ENCODE assay signal across 17 cellular contexts in genomic region chr5:115456539-115456938, GRCh38.
A peak's percentile ranks its signal among the peaks of the same experiment; 100 is the strongest.
DNase-seq lines count a peak whose midpoint lies in the region; ATAC-seq and TF ChIP-seq lines count a peak whose summit lies in the region.
"Had no signal": no experiment of that assay in that cellular context is flagged by ENCODE, and none has a peak within 500 bp of the region (broad histone marks: within the 10 kb centered on the region; RNA-seq: fewer than 3 reads in every experiment).

No MANE protein-coding gene starts in this region.

- no peaks in the 10 kb centered on the region for H3K36me3 Mint-ChIP-seq in GM23338 (ENCODE audit: low read depth)
- no peaks in the 10 kb centered on the region for H3K36me3 Mint-ChIP-seq in activated CD4-positive, alpha-beta memory T cell treated with anti-CD3 and anti-CD28 coated beads, Interleukin-2, amount 10 ng/mL, durations not matched to agents 7 days and 5 days (ENCODE audit: low read depth)
- no peaks in the 10 kb centered on the region for H3K36me3 Mint-ChIP-seq in CD8-positive, alpha-beta memory T cell

- peak overlapping the region; percentile 56; the same call in 1 of the 2 replicates for H2AFZ ChIP-seq in GM23338

- H3K9me3 Mint-ChIP-seq in GM23338 = no peaks in the 10 kb centered on the region
- H3K9me3 Mint-ChIP-seq in activated CD4-positive, alpha-beta memory T cell treated with anti-CD3 and anti-CD28 coated beads, Interleukin-2, amount 10 ng/mL, durations not matched to agents 7 days and 5 days = no peaks in the 10 kb centered on the region
- H3K9me3 Mint-ChIP-seq in CD8-positive, alpha-beta memory T cell = no peaks in the 10 kb centered on the region
- H3K9me3 Mint-ChIP-seq: IgD-negative memory B cell had no signal

- H3K27ac ChIP-seq in GM23338 (ENCODE audit: low read depth) (no peak overlapping the region), body of pancreas (peak overlapping the region; percentile 39 to 93 (median 88)), gastrocnemius medialis (peak overlapping the region in 3 of 4 donors; percentile 3 to 86 (median 80))
- H3K27ac ChIP-seq in CD8-positive, alpha-beta memory T cell (ENCODE audit: low read depth, low read length) = no peak overlapping the region
- H3K27ac ChIP-seq: C4-2B, SJCRH30 had no signal

- no peaks in the 10 kb centered on the region for H3K27me3 ChIP-seq in GM23338 (ENCODE audit: insufficient read depth)
- no peaks in the 10 kb centered on the region for H3K27me3 ChIP-seq in body of pancreas
- H3K27me3 ChIP-seq in gastrocnemius medialis = no peaks in the 10 kb centered on the region
- no peaks in the 10 kb centered on the region for H3K27me3 ChIP-seq in CD8-positive, alpha-beta memory T cell (ENCODE audit: insufficient read depth, low read length, poor library complexity, severe bottlenecking)
- H3K27me3 ChIP-seq: SJCRH30 had no signal

- TF ChIP-seq POLR2A in body of pancreas (IDR thresholded peaks at IDR 0.05) (no peak), gastrocnemius medialis (IDR thresholded peaks at IDR 0.05) (no peak)

- no peak for TF ChIP-seq CTCF in GM23338 (conservative IDR thresholded peaks at IDR 0.05; ENCODE audit: low read depth in 2 of 2)
- no peak for TF ChIP-seq CTCF in body of pancreas (IDR thresholded peaks at IDR 0.05)
- TF ChIP-seq CTCF in gastrocnemius medialis (IDR thresholded peaks at IDR 0.05 in 4 of 5, conservative IDR thresholded peaks at IDR 0.05 in 1 of 5) = no peak

- no peak; the same call in 2 of the 3 replicates for ATAC-seq in GM23338
- no peak for ATAC-seq in body of pancreas
- ATAC-seq in left colon = peak; percentile 54
- ATAC-seq in gastrocnemius medialis = no peak

- intact Hi-C loops in body of pancreas (cut with DNase I) = no loop called here
- intact Hi-C loops in left colon (cut with DNase I, micrococcal nuclease) = no loop called here
- intact Hi-C loops in gastrocnemius medialis (cut with DNase I; ENCODE audit: low total_unique reads) = no loop called here

- 39 to 63% methylated on average over 6 of the region's 6 CpGs for WGBS in body of pancreas, 2 donors

- no peaks in the 10 kb centered on the region; the same call in 1 of the 3 replicates for H3K4me1 Mint-ChIP-seq in GM23338
- no peaks in the 10 kb centered on the region for H3K4me1 Mint-ChIP-seq in activated CD4-positive, alpha-beta memory T cell treated with anti-CD3 and anti-CD28 coated beads, Interleukin-2, amount 10 ng/mL, durations not matched to agents 7 days and 5 days
- no peaks in the 10 kb centered on the region for H3K4me1 Mint-ChIP-seq in CD8-positive, alpha-beta memory T cell
- H3K4me1 Mint-ChIP-seq: IgD-negative memory B cell had no signal

- H3K27me3 Mint-ChIP-seq in GM23338 (ENCODE audit: insufficient read depth, low read depth, poor library complexity) = peaks cover 2% of the 10 kb centered on the region
- peaks cover 6% of the 10 kb centered on the region for H3K27me3 Mint-ChIP-seq in activated CD4-positive, alpha-beta memory T cell treated with anti-CD3 and anti-CD28 coated beads, Interleukin-2, amount 10 ng/mL, durations not matched to agents 7 days and 5 days
- peaks cover 7 to 20% of the 10 kb centered on the region in 2 donors for H3K27me3 Mint-ChIP-seq in CD8-positive, alpha-beta memory T cell

- peaks cover 11% of the 10 kb centered on the region for H3K4me1 ChIP-seq in GM23338 (ENCODE audit: insufficient read depth)
- peaks cover 69% of the 10 kb centered on the region for H3K4me1 ChIP-seq in body of pancreas
- peaks cover 52 to 57% of the 10 kb centered on the region in 2 donors for H3K4me1 ChIP-seq in gastrocnemius medialis
- H3K4me1 ChIP-seq in CD8-positive, alpha-beta memory T cell (ENCODE audit: insufficient read depth, low read length) = no peaks in the 10 kb centered on the region

- H3K9me2 ChIP-seq in GM23338 (ENCODE audit: insufficient read depth) = peaks cover 24% of the 10 kb centered on the region

- H3K36me3 ChIP-seq in GM23338 (ENCODE audit: insufficient read depth) (no peaks in the 10 kb centered on the region), body of pancreas (replicated peaks in 1 of 2; ENCODE audit: insufficient read depth in 1 of 2, low read depth in 2 of 2) (no peaks in the 10 kb centered on the region), gastrocnemius medialis (no peaks in the 10 kb centered on the region)
- no peaks in the 10 kb centered on the region for H3K36me3 ChIP-seq in CD8-positive, alpha-beta memory T cell (ENCODE audit: insufficient read depth, low read length)
- H3K36me3 ChIP-seq: SJCRH30 had no signal

- no peaks in the 10 kb centered on the region for H3F3A ChIP-seq in GM23338 (replicated peaks; ENCODE audit: low read depth)

- no peak overlapping the region for H3K27ac Mint-ChIP-seq in GM23338
- no peak overlapping the region for H3K27ac Mint-ChIP-seq in activated CD4-positive, alpha-beta memory T cell treated with anti-CD3 and anti-CD28 coated beads, Interleukin-2, amount 10 ng/mL, durations not matched to agents 7 days and 5 days
- no peak overlapping the region for H3K27ac Mint-ChIP-seq in CD8-positive, alpha-beta memory T cell
- H3K27ac Mint-ChIP-seq: IgD-negative memory B cell had no signal

- H3K4me3 ChIP-seq in GM23338 = no peak overlapping the region
- H3K4me3 ChIP-seq in body of pancreas = no peak overlapping the region
- no peak overlapping the region for H3K4me3 ChIP-seq in gastrocnemius medialis
- no peak overlapping the region for H3K4me3 ChIP-seq in CD8-positive, alpha-beta memory T cell (ENCODE audit: low read length)
- H3K4me3 ChIP-seq: SJCRH30 had no signal

- no peak overlapping the region for H3K4me3 Mint-ChIP-seq in GM23338
- H3K4me3 Mint-ChIP-seq in activated CD4-positive, alpha-beta memory T cell treated with anti-CD3 and anti-CD28 coated beads, Interleukin-2, amount 10 ng/mL, durations not matched to agents 7 days and 5 days = no peak overlapping the region
- H3K4me3 Mint-ChIP-seq in CD8-positive, alpha-beta memory T cell = no peak overlapping the region
- H3K4me3 Mint-ChIP-seq: IgD-negative memory B cell had no signal

- H3K79me2 ChIP-seq in GM23338 (replicated peaks; ENCODE audit: insufficient read depth) = no peaks in the 10 kb centered on the region

- CTCF ChIA-PET in activated CD4-positive, alpha-beta memory T cell treated with anti-CD3 and anti-CD28 coated beads, Interleukin-2, amount 10 ng/mL, durations not matched to agents 7 days and 5 days (lab: Charles Lee) = no interaction called here
- CTCF ChIA-PET in CD8-positive, alpha-beta memory T cell (lab: Charles Lee) = no interaction called here

- DNase-seq in GM23338 (ENCODE audit: low spot score) = no peak
- no peak for DNase-seq in body of pancreas
- no peak for DNase-seq in left colon
- DNase-seq in gastrocnemius medialis = no peak
- no peak for DNase-seq in stimulated activated CD4-positive, alpha-beta T cell treated with anti-CD3 and anti-CD28 coated beads, Interleukin-2, amount 100 ng/mL, for 24 hours
- DNase-seq in activated CD4-positive, alpha-beta memory T cell treated with anti-CD3 and anti-CD28 coated beads, Interleukin-2, amount 10 ng/mL, durations not matched to agents 7 days and 5 days = no peak
- no peak for DNase-seq in CD8-positive, alpha-beta memory T cell
- DNase-seq: H7, MV-4-11, NCI-H1105 treated with DMSO at 0.1 percent for 48 hours, NCI-H2029 treated with DMSO at 0.1 percent for 48 hours, NCI-H226, NCI-H510A treated with DMSO at 0.1 percent for 48 hours, NCI-H82, SJCRH30 had no signal

- H3K9me3 ChIP-seq in body of pancreas (no peaks in the 10 kb centered on the region), gastrocnemius medialis (no peaks in the 10 kb centered on the region)
- no peaks in the 10 kb centered on the region for H3K9me3 ChIP-seq in CD8-positive, alpha-beta memory T cell (ENCODE audit: low read length)
- H3K9me3 ChIP-seq: SJCRH30 had no signal

- POLR2A ChIA-PET in activated CD4-positive, alpha-beta memory T cell treated with anti-CD3 and anti-CD28 coated beads, Interleukin-2, amount 10 ng/mL, durations not matched to agents 7 days and 5 days (lab: Charles Lee) = no interaction called here
- POLR2A ChIA-PET in CD8-positive, alpha-beta memory T cell (lab: Charles Lee) = no interaction called here

- no peaks in the 10 kb centered on the region for H4K20me1 ChIP-seq in GM23338 (replicated peaks; ENCODE audit: insufficient read depth)

- no peak overlapping the region for H3K4me2 ChIP-seq in GM23338

- in situ Hi-C loops in gastrocnemius medialis (cut with MboI; ENCODE audit: low sequenced_read_pairs in 4 of 4) = no loop called here

TF ChIP-seq in GM23338, 12 proteins besides CTCF, POLR2A, EP300 and RAD21 (continues in another document):
- TF ChIP-seq ZNF331 (CRISPR knock-in tag; IDR thresholded peaks at IDR 0.05; ENCODE audit: low read depth) = no peak
- no peak for TF ChIP-seq EZH2 (IDR thresholded peaks at IDR 0.05; ENCODE audit: low read depth, unreplicated experiment)
- TF ChIP-seq ETS1 (IDR thresholded peaks at IDR 0.05) = no peak

Comparison
In these comparisons a context has a peak if more than half of its experiments do, and no peak if none do; other contexts are left out.
1. H3K27ac ChIP-seq: peak in body of pancreas (4 of 4) and gastrocnemius medialis (3 of 4); none in GM23338 (single experiment) and CD8-positive, alpha-beta memory T cell (single experiment).